1 cellular context compared by ENCODE assay signal in the genomic region with DNA sequence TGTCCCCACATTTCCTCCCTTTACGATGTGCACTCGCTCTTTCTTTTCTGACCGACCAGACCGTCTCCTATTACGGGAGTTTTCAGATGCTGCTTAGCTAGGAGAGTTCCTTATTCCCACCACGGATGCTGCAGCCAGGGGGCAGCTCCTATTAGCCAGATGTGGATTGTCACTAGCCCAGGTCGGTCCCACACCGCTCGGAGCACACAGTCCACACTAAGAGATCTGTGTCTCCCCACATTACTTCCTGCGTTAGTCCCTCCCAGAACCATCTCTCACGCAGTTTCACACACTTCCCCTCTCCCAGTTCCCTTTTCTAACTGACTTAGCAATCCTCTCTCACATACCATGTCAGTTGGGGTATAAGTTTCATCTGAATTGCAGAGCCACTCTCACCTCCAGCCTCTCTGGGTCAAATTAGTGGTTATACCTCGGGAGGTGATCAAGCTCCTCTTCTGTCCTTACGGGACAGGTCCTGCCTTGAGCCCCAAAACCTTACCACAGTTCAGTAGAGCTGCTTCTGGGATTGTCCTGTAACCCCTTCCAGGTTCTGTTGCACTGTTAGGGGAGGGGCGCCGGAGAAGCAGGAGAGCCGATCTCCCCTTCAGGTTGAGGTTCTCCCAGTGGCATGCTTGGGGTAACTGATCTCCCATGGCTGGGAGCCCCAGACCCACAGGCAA.
TF ChIP-seq lines count a peak whose summit lies in the region.

No MANE protein-coding gene starts in this region.

TF ChIP-seq in SK-N-SH, 30 proteins besides CTCF, POLR2A, EP300 and RAD21 (continued from another document):
- TF ChIP-seq, protein P1, sequence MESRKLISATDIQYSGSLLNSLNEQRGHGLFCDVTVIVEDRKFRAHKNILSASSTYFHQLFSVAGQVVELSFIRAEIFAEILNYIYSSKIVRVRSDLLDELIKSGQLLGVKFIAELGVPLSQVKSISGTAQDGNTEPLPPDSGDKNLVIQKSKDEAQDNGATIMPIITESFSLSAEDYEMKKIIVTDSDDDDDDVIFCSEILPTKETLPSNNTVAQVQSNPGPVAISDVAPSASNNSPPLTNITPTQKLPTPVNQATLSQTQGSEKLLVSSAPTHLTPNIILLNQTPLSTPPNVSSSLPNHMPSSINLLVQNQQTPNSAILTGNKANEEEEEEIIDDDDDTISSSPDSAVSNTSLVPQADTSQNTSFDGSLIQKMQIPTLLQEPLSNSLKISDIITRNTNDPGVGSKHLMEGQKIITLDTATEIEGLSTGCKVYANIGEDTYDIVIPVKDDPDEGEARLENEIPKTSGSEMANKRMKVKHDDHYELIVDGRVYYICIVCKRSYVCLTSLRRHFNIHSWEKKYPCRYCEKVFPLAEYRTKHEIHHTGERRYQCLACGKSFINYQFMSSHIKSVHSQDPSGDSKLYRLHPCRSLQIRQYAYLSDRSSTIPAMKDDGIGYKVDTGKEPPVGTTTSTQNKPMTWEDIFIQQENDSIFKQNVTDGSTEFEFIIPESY (IDR thresholded peaks at IDR 0.05; ENCODE audit: borderline replicate concordance, low read depth), result no peak
- TF ChIP-seq RXRA (IDR thresholded peaks at IDR 0.05; ENCODE audit: borderline replicate concordance, low read depth), result no peak
- TF ChIP-seq, protein P2, sequence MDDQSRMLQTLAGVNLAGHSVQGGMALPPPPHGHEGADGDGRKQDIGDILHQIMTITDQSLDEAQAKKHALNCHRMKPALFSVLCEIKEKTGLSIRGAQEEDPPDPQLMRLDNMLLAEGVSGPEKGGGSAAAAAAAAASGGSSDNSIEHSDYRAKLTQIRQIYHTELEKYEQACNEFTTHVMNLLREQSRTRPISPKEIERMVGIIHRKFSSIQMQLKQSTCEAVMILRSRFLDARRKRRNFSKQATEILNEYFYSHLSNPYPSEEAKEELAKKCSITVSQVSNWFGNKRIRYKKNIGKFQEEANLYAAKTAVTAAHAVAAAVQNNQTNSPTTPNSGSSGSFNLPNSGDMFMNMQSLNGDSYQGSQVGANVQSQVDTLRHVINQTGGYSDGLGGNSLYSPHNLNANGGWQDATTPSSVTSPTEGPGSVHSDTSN (IDR thresholded peaks at IDR 0.05), result no peak
- no peak for TF ChIP-seq ELF1 (IDR thresholded peaks at IDR 0.05)
- no peak for TF ChIP-seq RFX5 (IDR thresholded peaks at IDR 0.05; ENCODE audit: low read length)
- no peak for TF ChIP-seq JUND (IDR thresholded peaks at IDR 0.05)
- no peak for TF ChIP-seq SIN3A (IDR thresholded peaks at IDR 0.05; ENCODE audit: borderline replicate concordance, low read depth, low read length)
- TF ChIP-seq, protein P3, sequence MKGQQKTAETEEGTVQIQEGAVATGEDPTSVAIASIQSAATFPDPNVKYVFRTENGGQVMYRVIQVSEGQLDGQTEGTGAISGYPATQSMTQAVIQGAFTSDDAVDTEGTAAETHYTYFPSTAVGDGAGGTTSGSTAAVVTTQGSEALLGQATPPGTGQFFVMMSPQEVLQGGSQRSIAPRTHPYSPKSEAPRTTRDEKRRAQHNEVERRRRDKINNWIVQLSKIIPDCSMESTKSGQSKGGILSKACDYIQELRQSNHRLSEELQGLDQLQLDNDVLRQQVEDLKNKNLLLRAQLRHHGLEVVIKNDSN (IDR thresholded peaks at IDR 0.05; ENCODE audit: borderline replicate concordance, low read depth), result no peak
- TF ChIP-seq RCOR1 (IDR thresholded peaks at IDR 0.05; ENCODE audit: low read length), result no peak
- TF ChIP-seq GATA2 (CRISPR knock-in tag; IDR thresholded peaks at IDR 0.05), result no peak
